Comparison of ENCODE assay signal across 21 cellular contexts in genomic region chr2:40823465-40823864, GRCh38.
"Had no signal": no experiment of that assay in that cellular context is flagged by ENCODE, and none has a peak within 500 bp of the region (broad histone marks: within the 10 kb centered on the region; RNA-seq: fewer than 3 reads in every experiment).

No MANE protein-coding gene starts in this region.

- H3K4me3 ChIP-seq: esophagus muscularis mucosa, gastroesophageal sphincter, lung, neural progenitor cell, ovary, smooth muscle cell had no signal

- H3K4me2 ChIP-seq: neural progenitor cell, smooth muscle cell had no signal

- H2AFZ ChIP-seq: neural progenitor cell had no signal

- H3K36me3 Mint-ChIP-seq: natural killer cell treated with Interleukin-12 subunit alpha and Interleukin-12 subunit beta and Interleukin-15 and Interleukin-18, amount 100 ng/mL, for 72 hours; neural progenitor cell had no signal

- ATAC-seq: effector memory CD8-positive, alpha-beta T cell; gastroesophageal sphincter; left colon; natural killer cell treated with Interleukin-12 subunit alpha and Interleukin-12 subunit beta and Interleukin-15 and Interleukin-18, amount 100 ng/mL, for 72 hours had no signal

- H3K27ac ChIP-seq: epithelial cell of prostate, esophagus muscularis mucosa, gastroesophageal sphincter, neural progenitor cell, ovary had no signal

- H3K4me1 ChIP-seq: esophagus muscularis mucosa, gastroesophageal sphincter, neural progenitor cell had no signal

- DNase-seq: effector memory CD8-positive, alpha-beta T cell; glutamatergic neuron; kidney; left colon; left ventricle myocardium superior; mesenchymal stem cell; midbrain; nucleus accumbens; ovary; right cardiac atrium; stimulated activated CD4-positive, alpha-beta T cell treated with anti-CD3 and anti-CD28 coated beads, Interleukin-2, amount 100 ng/mL, for 48 hours; stimulated activated naive CD4-positive, alpha-beta T cell treated with Interleukin-2 at 50 U/mL for 16 hours; trophoblast cell had no signal

- H3K27me3 ChIP-seq: esophagus muscularis mucosa, gastroesophageal sphincter, neural progenitor cell, ovary had no signal

- H3K27me3 Mint-ChIP-seq: dendritic cell treated with granulocyte-macrophage colony-stimulating factor and Interleukin-4, amounts not matched to agents 40 ng/mL and 50 ng/mL, for 4 days; effector memory CD8-positive, alpha-beta T cell; natural killer cell treated with Interleukin-12 subunit alpha and Interleukin-12 subunit beta and Interleukin-15 and Interleukin-18, amount 100 ng/mL, for 72 hours had no signal

- H3K4me3 Mint-ChIP-seq: dendritic cell treated with granulocyte-macrophage colony-stimulating factor and Interleukin-4, amounts not matched to agents 40 ng/mL and 50 ng/mL, for 4 days; effector memory CD8-positive, alpha-beta T cell; natural killer cell treated with Interleukin-12 subunit alpha and Interleukin-12 subunit beta and Interleukin-15 and Interleukin-18, amount 100 ng/mL, for 72 hours; neural progenitor cell had no signal

- H3K9me3 ChIP-seq: esophagus muscularis mucosa, gastroesophageal sphincter, ovary had no signal

- H3K36me3 ChIP-seq: esophagus muscularis mucosa, gastroesophageal sphincter, neural progenitor cell, ovary had no signal

- H3K9me3 Mint-ChIP-seq: dendritic cell treated with granulocyte-macrophage colony-stimulating factor and Interleukin-4, amounts not matched to agents 40 ng/mL and 50 ng/mL, for 4 days; neural progenitor cell had no signal

- H3K27ac Mint-ChIP-seq: dendritic cell treated with granulocyte-macrophage colony-stimulating factor and Interleukin-4, amounts not matched to agents 40 ng/mL and 50 ng/mL, for 4 days; effector memory CD8-positive, alpha-beta T cell; natural killer cell treated with Interleukin-12 subunit alpha and Interleukin-12 subunit beta and Interleukin-15 and Interleukin-18, amount 100 ng/mL, for 72 hours; neural progenitor cell had no signal
